ENCODE assay signal across 27 cellular contexts in the genomic region with DNA sequence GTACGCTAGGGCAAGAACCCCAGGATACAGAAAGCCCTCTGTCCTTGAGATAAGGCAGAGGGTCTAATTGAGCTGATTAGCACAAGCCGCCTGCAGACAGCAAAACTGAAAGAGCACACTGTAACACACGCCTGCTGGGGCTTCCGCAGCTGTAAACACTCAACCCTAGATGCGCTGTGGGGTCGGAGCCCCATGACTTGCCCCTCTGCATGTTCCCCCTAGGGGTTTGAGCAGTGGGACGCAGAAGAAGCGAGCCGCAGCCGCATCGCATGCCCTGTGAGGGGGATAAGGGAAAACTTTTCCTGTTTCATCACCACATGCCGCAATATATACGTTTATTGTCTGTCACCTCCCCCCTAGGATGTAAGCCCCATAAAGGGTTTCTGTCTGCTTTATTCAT.
"Had no signal": no experiment of that assay in that cellular context is flagged by ENCODE, and none has a peak within 500 bp of the region (broad histone marks: within the 10 kb centered on the region; RNA-seq: fewer than 3 reads in every experiment).

No MANE protein-coding gene starts in this region.

- DNase-seq: activated CD4-positive, alpha-beta memory T cell treated with anti-CD3 and anti-CD28 coated beads, Interleukin-2, amount 10 ng/mL, durations not matched to agents 7 days and 5 days; activated CD4-positive, alpha-beta T cell treated with anti-CD3 and anti-CD28 coated beads for 1 hour; activated CD4-positive, alpha-beta T cell treated with anti-CD3 and anti-CD28 coated beads, Interleukin-2, amount 10 ng/mL, durations not matched to agents 7 days and 5 days; activated gamma-delta T cell treated with Interleukin-2 at 50 U/mL for 16 hours; activated naive CD4-positive, alpha-beta T cell treated with anti-CD3 and anti-CD28 coated beads, Interleukin-2, amount 50 U/mL, for 16 hours; activated T-cell treated with anti-CD3 and anti-CD28 coated beads, Interleukin-2, amount 50 U/mL, for 4 hours; amniotic stem cell; dermis blood vessel endothelial cell; effector CD4-positive, alpha-beta T cell; left colon; naive thymus-derived CD8-positive, alpha-beta T cell; nucleus accumbens; psoas muscle; stimulated activated naive CD4-positive, alpha-beta T cell treated with Interleukin-2 at 50 U/mL for 16 hours; SW 1271; T-helper 17 cell; T1000; testis; transverse colon had no signal

- H3K4me3 ChIP-seq: esophagus muscularis mucosa, hepatocyte, psoas muscle, right atrium auricular region, testis, transverse colon had no signal

- H3K4me1 ChIP-seq: parathyroid adenoma, psoas muscle, right atrium auricular region, testis, transverse colon had no signal

- H3K4me2 ChIP-seq: hepatocyte had no signal

- H3K27ac ChIP-seq: esophagus muscularis mucosa, hepatocyte, parathyroid adenoma, psoas muscle, right atrium auricular region, testis, transverse colon had no signal

- H3K9me3 ChIP-seq: esophagus muscularis mucosa, psoas muscle, testis, transverse colon had no signal

- H3K9ac ChIP-seq: parathyroid adenoma had no signal

- FAIRE-seq: astrocyte, frontal cortex, keratinocyte had no signal

- H3K36me3 ChIP-seq: esophagus muscularis mucosa, right atrium auricular region, transverse colon had no signal

- H3K79me2 ChIP-seq: hepatocyte, parathyroid adenoma had no signal

- ATAC-seq: activated T-cell treated with anti-CD3 and anti-CD28 coated beads, Interleukin-2, amount 50 U/mL, for 4 hours; activated T-helper 17 cell treated with anti-CD3 and anti-CD28 coated beads, Interleukin-2, amount 50 U/mL, for 72 hours; left colon; naive thymus-derived CD8-positive, alpha-beta T cell; psoas muscle; T-helper 17 cell had no signal

- H2AFZ ChIP-seq: hepatocyte, parathyroid adenoma had no signal

- H3K27me3 ChIP-seq: esophagus muscularis mucosa, hepatocyte, right atrium auricular region, testis, transverse colon had no signal
